In the genomic region with DNA sequence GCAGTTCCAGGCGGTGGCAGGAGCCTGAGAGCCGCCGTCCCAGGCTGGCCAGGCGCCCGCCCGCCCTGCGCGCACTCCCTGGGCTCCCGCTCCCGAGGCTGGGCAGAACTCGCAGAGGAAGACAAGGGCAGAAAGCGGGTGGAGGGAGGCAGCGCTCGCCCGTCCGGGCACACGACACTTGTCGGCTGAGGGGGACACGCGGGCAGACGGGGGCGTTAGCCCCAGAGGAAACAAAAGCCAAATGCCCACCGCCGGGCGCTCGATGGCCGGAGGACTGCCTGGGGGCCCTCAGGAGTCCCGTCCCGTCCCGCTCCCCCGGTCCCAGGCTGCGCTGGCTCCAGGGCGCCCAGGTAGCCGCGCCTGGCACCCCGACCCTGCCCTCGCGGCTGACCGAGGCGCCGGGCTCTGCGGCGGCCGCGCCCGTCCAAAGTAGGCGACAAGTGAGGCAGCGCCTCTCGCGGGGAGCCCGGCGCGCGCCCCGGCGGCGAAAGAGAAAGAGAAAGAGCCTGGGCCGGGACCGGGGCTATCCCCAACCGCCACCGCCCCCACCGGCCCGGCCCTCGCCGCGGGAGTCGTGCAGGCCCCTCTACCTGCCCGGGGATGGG, we compare ENCODE assay signal across 8 cellular contexts. TPM values are rescaled to one million over a fixed set of nuclear protein-coding genes. Genes with fewer than 3 reads are reported as not detected.
DNase-seq lines count a peak whose midpoint lies in the region; ATAC-seq and TF ChIP-seq lines count a peak whose summit lies in the region.

No MANE protein-coding gene starts in this region.

- DNase-seq in AG08395 (ENCODE audit: low spot score), result peak; percentile 22
- DNase-seq in activated CD4-positive, alpha-beta T cell treated with anti-CD3 and anti-CD28 coated beads, Interleukin-2, amount 50 U/mL, for 48 hours, result peak; percentile 12 to 28
- no peak for DNase-seq in esophagus squamous epithelium (lab: John Stamatoyannopoulos, UW)
- DNase-seq in suprapubic skin (ENCODE audit: low spot score in 2 of 2), result peak; percentile 78 to 84
- no peak for DNase-seq in SW 1271 (lab: John Stamatoyannopoulos, UW)

- TF ChIP-seq CTCF in esophagus squamous epithelium (IDR thresholded peaks at IDR 0.05) (peak in 1 of 6 experiments; percentile 14), suprapubic skin (IDR thresholded peaks at IDR 0.05) (peak in 1 of 2 donors; percentile 17)

- H3K4me3 ChIP-seq in esophagus squamous epithelium (peak overlapping the region; percentile 79 to 96 (median 90)), muscle layer of colon (ENCODE audit: low read depth in 1 of 2, low read length in 2 of 2) (peak overlapping the region; percentile 59 to 62), suprapubic skin (peak overlapping the region; percentile 71)

- H3K36me3 ChIP-seq in esophagus squamous epithelium, result no peaks in the 10 kb centered on the region
- no peaks in the 10 kb centered on the region for H3K36me3 ChIP-seq in muscle layer of colon (ENCODE audit: insufficient read depth, low read length)
- H3K36me3 ChIP-seq in suprapubic skin, result no peaks in the 10 kb centered on the region

- WGBS in esophagus squamous epithelium, 2 donors, result 0 to 40% methylated on average over 2 to 9 of the region's 68 CpGs
- WGBS in suprapubic skin, result 0% methylated on average over 7 of the region's 68 CpGs

- no peak for TF ChIP-seq EP300 in suprapubic skin (IDR thresholded peaks at IDR 0.05)

- TF ChIP-seq POLR2A in esophagus squamous epithelium (IDR thresholded peaks at IDR 0.05) (peak in 1 of 4 donors; percentile 35), suprapubic skin (IDR thresholded peaks at IDR 0.05) (no peak)

- intact Hi-C loops in esophagus squamous epithelium (cut with DNase I), result no loop called here

- ATAC-seq in GM19025 (IDR thresholded peaks at IDR 0.05; ENCODE audit: low read depth, unreplicated experiment) (peak; percentile 88), HG03103 (IDR thresholded peaks at IDR 0.05; ENCODE audit: low read depth, unreplicated experiment) (peak; percentile 69)

- H3K27ac ChIP-seq in esophagus squamous epithelium (peak overlapping the region; percentile 89 to 95 (median 92)), muscle layer of colon (ENCODE audit: low read depth, low read length) (peak overlapping the region; percentile 61), suprapubic skin (peak overlapping the region; percentile 84)

- H3K9me3 ChIP-seq in esophagus squamous epithelium, result no peaks in the 10 kb centered on the region
- H3K9me3 ChIP-seq in muscle layer of colon (ENCODE audit: low read length), result no peaks in the 10 kb centered on the region
- H3K9me3 ChIP-seq in suprapubic skin, result no peaks in the 10 kb centered on the region

- no peak overlapping the region for H3K9ac ChIP-seq in muscle layer of colon (ENCODE audit: low read length)

- peaks cover 7 to 31% (median 9%) of the 10 kb centered on the region in 3 donors for H3K4me1 ChIP-seq in esophagus squamous epithelium
- H3K4me1 ChIP-seq in muscle layer of colon (ENCODE audit: insufficient read depth, low read length), result peaks cover 4% of the 10 kb centered on the region
- peaks cover 22% of the 10 kb centered on the region for H3K4me1 ChIP-seq in suprapubic skin

- H3K27me3 ChIP-seq in esophagus squamous epithelium (peaks cover 0 to 13% (median 0%) of the 10 kb centered on the region in 4 donors), muscle layer of colon (ENCODE audit: control insufficient read depth in 1 of 2, insufficient read depth in 2 of 2, low read length in 2 of 2) (no peaks in the 10 kb centered on the region), suprapubic skin (no peaks in the 10 kb centered on the region)

RNA-seq across cellular contexts. Expression of a gene that starts 0.5 kb away (rescaled TPM):
- total RNA-seq in esophagus squamous epithelium (1 to 10 TPM; 3.6 to 9.0 (median 5.0) TPM), suprapubic skin (10 to 100 TPM; 11.9 to 29.9 (median 14.4) TPM)

Comparison
In these comparisons a context has a peak if more than half of its experiments do, and no peak if none do; other contexts are left out.
1. DNase-seq: peak in AG08395 (single experiment), activated CD4-positive, alpha-beta T cell treated with anti-CD3 and anti-CD28 coated beads, Interleukin-2, amount 50 U/mL, for 48 hours (2 of 2) and suprapubic skin (2 of 2); none in esophagus squamous epithelium (single experiment) and SW 1271 (0 of 2).
2. Peak in every context shown above with its lines, with median percentiles within 50 percentile points of each other: H3K27ac ChIP-seq and H3K4me3 ChIP-seq.